8 cellular contexts compared by ENCODE assay signal in the genomic region with DNA sequence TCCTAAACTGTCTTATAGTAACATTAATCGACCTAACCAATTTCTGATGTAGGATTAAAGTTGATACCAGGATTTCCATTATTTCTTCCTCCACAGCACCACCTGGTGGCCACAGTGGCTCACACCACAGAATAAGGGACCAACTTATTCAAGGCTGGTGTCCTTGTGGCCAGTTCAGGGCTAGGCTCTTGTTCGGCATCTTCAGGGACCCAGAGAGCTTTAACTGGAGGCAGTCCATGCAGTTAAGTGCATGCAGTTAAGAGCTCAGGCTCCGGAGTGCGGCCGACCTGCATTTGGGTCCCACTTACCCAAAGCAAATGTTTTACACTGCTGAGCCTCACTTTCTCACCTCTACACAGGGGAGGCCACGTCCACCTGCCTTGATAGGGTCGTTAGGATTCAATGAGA. TPM values are rescaled to one million over a fixed set of nuclear protein-coding genes. Genes with fewer than 3 reads are reported as not detected.
DNase-seq lines count a peak whose midpoint lies in the region; ATAC-seq, FAIRE-seq and TF ChIP-seq lines count a peak whose summit lies in the region.

No MANE protein-coding gene starts in this region.

- FAIRE-seq in islet of Langerhans (lab: Jason Lieb, UNC), result peak; percentile 83

- no peaks in the 10 kb centered on the region for H3K27me3 ChIP-seq in AG04450 (ENCODE audit: control insufficient read depth, insufficient read depth, low read length)
- no peaks in the 10 kb centered on the region for H3K27me3 ChIP-seq in breast epithelium

- H3K9me3 Mint-ChIP-seq in WTC11, result no peaks in the 10 kb centered on the region

- H3K27ac Mint-ChIP-seq in WTC11, result no peak overlapping the region

- H3K4me1 Mint-ChIP-seq in WTC11, result no peaks in the 10 kb centered on the region

- no peaks in the 10 kb centered on the region for H3K4me1 ChIP-seq in breast epithelium

- intact Hi-C loops in breast epithelium (cut with DNase I; ENCODE audit: low total_unique reads), result loop anchor here (2.0 kb wide), 1 partner anchor 110 kb away; no protein-coding TSS in a partner anchor

- H3K36me3 ChIP-seq in breast epithelium, result no peaks in the 10 kb centered on the region

- H3K4me3 ChIP-seq in AG04450 (ENCODE audit: low read depth, low read length) (no peak overlapping the region), breast epithelium (no peak overlapping the region)

- H3K27me3 Mint-ChIP-seq in WTC11 (ENCODE audit: low read depth), result no peaks in the 10 kb centered on the region

- CTCF ChIA-PET in AG04450 (lab: Charles Lee), result interaction anchor here (0.5 to 10.2 kb wide), 25 partner anchors 9 to 384 kb away, joined by 3 to 350 read pairs (median 4); a partner anchor contains a TSS
- CTCF ChIA-PET in WTC11 (lab: Charles Lee), result interaction anchor here (0.5 to 3.8 kb wide), 48 partner anchors 9 to 413 kb away, joined by 3 to 62 read pairs (median 4); a partner anchor contains a TSS

- H3K4me3 Mint-ChIP-seq in WTC11, result no peak overlapping the region

- TF ChIP-seq CTCF in AG04450 (IDR thresholded peaks at IDR 0.05; ENCODE audit: low read depth, low read length) (peak; percentile 87), WTC11 (IDR thresholded peaks at IDR 0.05) (peak; percentile 73), breast epithelium (IDR thresholded peaks at IDR 0.05) (peak; percentile 88 to 91 (median 91))

- H3K36me3 Mint-ChIP-seq in WTC11, result peaks cover 74% of the 10 kb centered on the region

- DNase-seq in AG04450 (ENCODE audit: low read depth, low spot score), result peak; percentile 37
- peak; percentile 79 for DNase-seq in NCI-H2227 (lab: John Stamatoyannopoulos, UW; ENCODE audit: unreplicated experiment)
- peak; percentile 83 for DNase-seq in WTC11 (ENCODE audit: low spot score)
- DNase-seq in breast epithelium (ENCODE audit: low spot score in 2 of 2), result peak; percentile 65 to 75
- DNase-seq in stimulated activated CD4-positive, alpha-beta T cell treated with anti-CD3 and anti-CD28 coated beads, Interleukin-1b, Interleukin-23, amount 100 ng/mL, for 24 hours (ENCODE audit: low read depth in 4 of 4, low spot score in 1 of 4), result peak; percentile 70 to 81 (median 76)

- no peak for TF ChIP-seq POLR2A in breast epithelium (IDR thresholded peaks at IDR 0.05)

- ATAC-seq in GM21447 (IDR thresholded peaks at IDR 0.05; ENCODE audit: unreplicated experiment) (peak; percentile 51), WTC11 (peak; percentile 100), HG03378 (IDR thresholded peaks at IDR 0.05; ENCODE audit: unreplicated experiment) (no peak)

- POLR2A ChIA-PET in AG04450 (lab: Yijun Ruan, JAX) (interaction anchor here (0.6 kb wide), 1 partner anchor 107 kb away, joined by 4 read pairs; no protein-coding TSS in a partner anchor), WTC11 (lab: Charles Lee) (interaction anchor here (1.0 kb wide), 1 partner anchor 109 kb away, joined by 3 read pairs; no protein-coding TSS in a partner anchor)

- H3K27ac ChIP-seq in AG04450 (ENCODE audit: low read depth, low read length) (no peak overlapping the region), breast epithelium (no peak overlapping the region)

- H3K9me3 ChIP-seq in AG04450 (ENCODE audit: control insufficient read depth, insufficient read depth, low read length), result peaks cover 5% of the 10 kb centered on the region; the same call in 1 of the 2 replicates
- no peaks in the 10 kb centered on the region for H3K9me3 ChIP-seq in breast epithelium

TF ChIP-seq in WTC11, 78 proteins besides CTCF, POLR2A, EP300 and RAD21:
- TF ChIP-seq, protein P1, sequence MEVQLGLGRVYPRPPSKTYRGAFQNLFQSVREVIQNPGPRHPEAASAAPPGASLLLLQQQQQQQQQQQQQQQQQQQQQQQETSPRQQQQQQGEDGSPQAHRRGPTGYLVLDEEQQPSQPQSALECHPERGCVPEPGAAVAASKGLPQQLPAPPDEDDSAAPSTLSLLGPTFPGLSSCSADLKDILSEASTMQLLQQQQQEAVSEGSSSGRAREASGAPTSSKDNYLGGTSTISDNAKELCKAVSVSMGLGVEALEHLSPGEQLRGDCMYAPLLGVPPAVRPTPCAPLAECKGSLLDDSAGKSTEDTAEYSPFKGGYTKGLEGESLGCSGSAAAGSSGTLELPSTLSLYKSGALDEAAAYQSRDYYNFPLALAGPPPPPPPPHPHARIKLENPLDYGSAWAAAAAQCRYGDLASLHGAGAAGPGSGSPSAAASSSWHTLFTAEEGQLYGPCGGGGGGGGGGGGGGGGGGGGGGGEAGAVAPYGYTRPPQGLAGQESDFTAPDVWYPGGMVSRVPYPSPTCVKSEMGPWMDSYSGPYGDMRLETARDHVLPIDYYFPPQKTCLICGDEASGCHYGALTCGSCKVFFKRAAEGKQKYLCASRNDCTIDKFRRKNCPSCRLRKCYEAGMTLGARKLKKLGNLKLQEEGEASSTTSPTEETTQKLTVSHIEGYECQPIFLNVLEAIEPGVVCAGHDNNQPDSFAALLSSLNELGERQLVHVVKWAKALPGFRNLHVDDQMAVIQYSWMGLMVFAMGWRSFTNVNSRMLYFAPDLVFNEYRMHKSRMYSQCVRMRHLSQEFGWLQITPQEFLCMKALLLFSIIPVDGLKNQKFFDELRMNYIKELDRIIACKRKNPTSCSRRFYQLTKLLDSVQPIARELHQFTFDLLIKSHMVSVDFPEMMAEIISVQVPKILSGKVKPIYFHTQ (CRISPR knock-in tag; IDR thresholded peaks at IDR 0.05), result no peak
- TF ChIP-seq ZNF423 (CRISPR knock-in tag; IDR thresholded peaks at IDR 0.05) (no peak), GRHL2 (CRISPR knock-in tag; IDR thresholded peaks at IDR 0.05; ENCODE audit: insufficient replicate concordance, severe bottlenecking) (no peak), CREM (CRISPR knock-in tag; IDR thresholded peaks at IDR 0.05) (no peak)

RNA-seq across cellular contexts. Expression of a gene that starts 42.0 kb away (rescaled TPM):
- 0.83 and 1.4 TPM in 2 replicates for polyA plus RNA-seq in AG04450 (2011; rRNA removed)
- 0.52 and 1.7 TPM in 2 replicates for polyA minus RNA-seq in AG04450 (2011; rRNA and poly(A)+ RNA removed)
- total RNA-seq in WTC11 (2021) (0.21 to 0.28 TPM (median 0.27 TPM) in 3 replicates), breast epithelium (under 1 TPM; 0.32 to 0.66 (median 0.59) TPM)
